ENCODE assay signal across 20 cellular contexts in genomic region chr4:159238631-159239030, GRCh38.
DNase-seq lines count a peak whose midpoint lies in the region; TF ChIP-seq lines count a peak whose summit lies in the region.
"Had no signal": no experiment of that assay in that cellular context is flagged by ENCODE, and none has a peak within 500 bp of the region (broad histone marks: within the 10 kb centered on the region; RNA-seq: fewer than 3 reads in every experiment).

No MANE protein-coding gene starts in this region.

- DNase-seq in HT1080 (ENCODE audit: low read depth), result peak; percentile 5
- peak; percentile 26 for DNase-seq in mammary epithelial cell
- no peak for DNase-seq in immature natural killer cell
- DNase-seq in HuH-7.5 (ENCODE audit: low spot score), result no peak
- DNase-seq in activated CD4-positive, alpha-beta T cell treated with anti-CD3 and anti-CD28 coated beads for 48 hours, result no peak
- DNase-seq in NCI-H1092 (lab: John Stamatoyannopoulos, UW), result no peak
- DNase-seq: activated CD4-positive, alpha-beta T cell treated with anti-CD3 and anti-CD28 coated beads for 4 hours; activated gamma-delta T cell treated with Interleukin-2 at 50 U/mL for 16 hours; activated T-cell treated with anti-CD3 and anti-CD28 coated beads, Interleukin-2, amount 50 U/mL, for 4 hours; CD4-positive, CD25-positive, alpha-beta regulatory T cell; lower lobe of right lung; NCI-H187; NCI-H2171; NCI-H524; posterior cingulate gyrus; right lobe of liver; stimulated activated CD4-positive, alpha-beta T cell treated with anti-CD3 and anti-CD28 coated beads, Interleukin-15, amount 100 ng/mL, for 24 hours; stimulated activated naive B cell treated with anti-CD40 and anti-IgM and Interleukin-4, amounts not matched to agents 10 μg/mL and 1 μg/mL and 100 μg/mL, for 72 hours had no signal

- intact Hi-C loops in mammary epithelial cell (cut with micrococcal nuclease), result no loop called here

- H3K9ac ChIP-seq in mammary epithelial cell (ENCODE audit: insufficient read depth, low read length) (no peak overlapping the region), skeletal muscle satellite cell (ENCODE audit: low read depth, low read length) (peak overlapping the region; percentile 8)
- H3K9ac ChIP-seq: neural progenitor cell had no signal

- H3K4me2 ChIP-seq in mammary epithelial cell (ENCODE audit: insufficient read depth, low read depth, low read length), result peak overlapping the region; percentile 47
- H3K4me2 ChIP-seq in skeletal muscle satellite cell (ENCODE audit: low read length), result no peak overlapping the region
- H3K4me2 ChIP-seq: neural progenitor cell had no signal

- no peak overlapping the region for H3K27ac Mint-ChIP-seq in immature natural killer cell
- H3K27ac Mint-ChIP-seq: CD4-positive, CD25-positive, alpha-beta regulatory T cell; neural progenitor cell; stimulated activated naive B cell treated with anti-CD40 and anti-IgM and Interleukin-4, amounts not matched to agents 10 μg/mL and 1 μg/mL and 100 μg/mL, for 72 hours had no signal

- dilution Hi-C loops in mammary epithelial cell (cut with HindIII; ENCODE audit: low sequenced_read_pairs), result no loop called here

- H3K9me3 Mint-ChIP-seq in immature natural killer cell, result no peaks in the 10 kb centered on the region
- H3K9me3 Mint-ChIP-seq: activated T-cell treated with anti-CD3 and anti-CD28 coated beads, Interleukin-2, amount 50 U/mL, for 4 hours; CD4-positive, CD25-positive, alpha-beta regulatory T cell; stimulated activated naive B cell treated with anti-CD40 and anti-IgM and Interleukin-4, amounts not matched to agents 10 μg/mL and 1 μg/mL and 100 μg/mL, for 72 hours had no signal

- no peaks in the 10 kb centered on the region for H4K20me1 ChIP-seq in mammary epithelial cell (ENCODE audit: insufficient read depth, low read length)

- no peak overlapping the region for H3K27ac ChIP-seq in mammary epithelial cell (ENCODE audit: insufficient read depth, low read depth, low read length)
- H3K27ac ChIP-seq: lower lobe of right lung, neural progenitor cell, right lobe of liver had no signal

- no TSS peak for BruUV-seq in mammary epithelial cell (replicated peaks; lab: Mats Ljungman, UMichigan)

- TF ChIP-seq CTCF in mammary epithelial cell (conservative IDR thresholded peaks at IDR 0.05 in 1 of 2, IDR thresholded peaks at IDR 0.05 in 1 of 2; ENCODE audit: extremely low read depth in 1 of 2, insufficient read depth in 1 of 2, low read depth in 1 of 2, low read length in 2 of 2), result no peak

- 0% methylated on average over 2 of the region's 2 CpGs for whole genome bisulfite sequencing in mammary epithelial cell (ENCODE audit: low coverage, missing lambda C conversion rate)

- CTCF ChIA-PET in mammary epithelial cell (lab: Charles Lee; ENCODE audit: low non-redundant PET), result no interaction called here

- in situ Hi-C loops in mammary epithelial cell (cut with MboI; ENCODE audit: low sequenced_read_pairs in 2 of 2), result no loop called here

- peaks cover 17 to 29% of the 10 kb centered on the region in 2 donors for H3K4me1 Mint-ChIP-seq in immature natural killer cell
- H3K4me1 Mint-ChIP-seq: neural progenitor cell had no signal

- H3K27me3 ChIP-seq in mammary epithelial cell (ENCODE audit: insufficient read depth, low read length) (no peaks in the 10 kb centered on the region), skeletal muscle satellite cell (ENCODE audit: control insufficient read depth, insufficient read depth, low read length) (no peaks in the 10 kb centered on the region)
- H3K27me3 ChIP-seq: neural progenitor cell, right lobe of liver had no signal

- H3K4me1 ChIP-seq in mammary epithelial cell (ENCODE audit: insufficient read depth, low read length) (peaks cover 4% of the 10 kb centered on the region), skeletal muscle satellite cell (ENCODE audit: control insufficient read depth, insufficient read depth, low read length) (peaks cover 3% of the 10 kb centered on the region)
- H3K4me1 ChIP-seq: right lobe of liver had no signal

- H3K36me3 Mint-ChIP-seq in immature natural killer cell, result peaks cover 0 to 3% (median 0%) of the 10 kb centered on the region in 3 donors
- H3K36me3 Mint-ChIP-seq: CD4-positive, CD25-positive, alpha-beta regulatory T cell had no signal

- peaks cover 39% of the 10 kb centered on the region for H3K79me2 ChIP-seq in mammary epithelial cell (ENCODE audit: insufficient read depth, low read length)

- no peak overlapping the region for H3K4me3 ChIP-seq in mammary epithelial cell (replicated peaks in 1 of 3; ENCODE audit: insufficient read depth in 1 of 3, low read depth in 2 of 3, low read length in 3 of 3)
- H3K4me3 ChIP-seq in skeletal muscle satellite cell (ENCODE audit: low read length), result no peak overlapping the region
- H3K4me3 ChIP-seq: lower lobe of right lung, neural progenitor cell, right lobe of liver had no signal

- H3K4me3 Mint-ChIP-seq in immature natural killer cell, result peak overlapping the region in 4 of 5 donors; percentile 38 to 67 (median 58)
- H3K4me3 Mint-ChIP-seq: activated T-cell treated with anti-CD3 and anti-CD28 coated beads, Interleukin-2, amount 50 U/mL, for 4 hours; CD4-positive, CD25-positive, alpha-beta regulatory T cell; neural progenitor cell; stimulated activated naive B cell treated with anti-CD40 and anti-IgM and Interleukin-4, amounts not matched to agents 10 μg/mL and 1 μg/mL and 100 μg/mL, for 72 hours had no signal

- peaks cover 0 to 1% (median 0%) of the 10 kb centered on the region in 3 donors for H3K27me3 Mint-ChIP-seq in immature natural killer cell (ENCODE audit: low read depth in 3 of 3)
- H3K27me3 Mint-ChIP-seq: CD4-positive, CD25-positive, alpha-beta regulatory T cell; stimulated activated naive B cell treated with anti-CD40 and anti-IgM and Interleukin-4, amounts not matched to agents 10 μg/mL and 1 μg/mL and 100 μg/mL, for 72 hours had no signal

- H3K36me3 ChIP-seq in mammary epithelial cell (ENCODE audit: insufficient read depth, low read length) (peaks cover 3% of the 10 kb centered on the region), skeletal muscle satellite cell (ENCODE audit: insufficient read depth, low read length) (peaks cover 2% of the 10 kb centered on the region)
- H3K36me3 ChIP-seq: lower lobe of right lung, neural progenitor cell, right lobe of liver had no signal

- H3K9me3 ChIP-seq in mammary epithelial cell (replicated peaks; ENCODE audit: insufficient read depth, low read length), result no peaks in the 10 kb centered on the region
- no peaks in the 10 kb centered on the region for H3K9me3 ChIP-seq in skeletal muscle satellite cell (replicated peaks; ENCODE audit: low read length)
- H3K9me3 ChIP-seq: lower lobe of right lung, right lobe of liver had no signal

- no peak overlapping the region for H2AFZ ChIP-seq in mammary epithelial cell (ENCODE audit: low read depth, low read length)
- H2AFZ ChIP-seq: neural progenitor cell had no signal

Comparison
In these comparisons a context has a peak if more than half of its experiments do, and no peak if none do; other contexts are left out.
1. DNase-seq: peak in HT1080 (single experiment) and mammary epithelial cell (single experiment); none in immature natural killer cell (0 of 3), HuH-7.5 (single experiment), activated CD4-positive, alpha-beta T cell treated with anti-CD3 and anti-CD28 coated beads for 48 hours (single experiment) and NCI-H1092 (single experiment).